ENCODE assay signal across 1 cellular context in the genomic region with DNA sequence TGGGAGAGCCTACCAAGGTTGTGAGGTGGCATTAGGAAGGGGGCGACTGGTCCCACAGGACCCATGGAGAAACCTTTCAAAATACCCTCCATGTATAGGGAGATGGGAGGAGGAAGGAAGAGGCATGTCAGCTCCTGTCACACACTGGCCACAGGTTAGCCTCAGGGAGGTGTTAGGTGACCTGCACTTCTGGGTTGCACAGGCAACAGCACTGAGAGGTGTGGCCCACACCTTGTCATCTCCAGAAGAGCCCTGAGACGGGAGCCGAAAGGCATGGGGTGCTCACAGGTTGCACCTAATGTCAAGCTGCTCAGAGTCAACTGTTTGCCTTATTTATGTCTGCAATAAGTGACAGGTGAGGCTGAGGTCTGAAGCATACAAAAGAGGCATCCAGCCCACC.
TF ChIP-seq lines count a peak whose summit lies in the region.

No MANE protein-coding gene starts in this region.

TF ChIP-seq in HepG2, 621 proteins besides CTCF, POLR2A, EP300 and RAD21:
- TF ChIP-seq BHLHE40 (IDR thresholded peaks at IDR 0.05; ENCODE audit: low read length): no peak
- TF ChIP-seq, protein P1, sequence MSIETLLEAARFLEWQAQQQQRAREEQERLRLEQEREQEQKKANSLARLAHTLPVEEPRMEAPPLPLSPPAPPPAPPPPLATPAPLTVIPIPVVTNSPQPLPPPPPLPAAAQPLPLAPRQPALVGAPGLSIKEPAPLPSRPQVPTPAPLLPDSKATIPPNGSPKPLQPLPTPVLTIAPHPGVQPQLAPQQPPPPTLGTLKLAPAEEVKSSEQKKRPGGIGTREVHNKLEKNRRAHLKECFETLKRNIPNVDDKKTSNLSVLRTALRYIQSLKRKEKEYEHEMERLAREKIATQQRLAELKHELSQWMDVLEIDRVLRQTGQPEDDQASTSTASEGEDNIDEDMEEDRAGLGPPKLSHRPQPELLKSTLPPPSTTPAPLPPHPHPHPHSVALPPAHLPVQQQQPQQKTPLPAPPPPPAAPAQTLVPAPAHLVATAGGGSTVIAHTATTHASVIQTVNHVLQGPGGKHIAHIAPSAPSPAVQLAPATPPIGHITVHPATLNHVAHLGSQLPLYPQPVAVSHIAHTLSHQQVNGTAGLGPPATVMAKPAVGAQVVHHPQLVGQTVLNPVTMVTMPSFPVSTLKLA (IDR thresholded peaks at IDR 0.05): no peak
- TF ChIP-seq NKX3-1 (CRISPR knock-in tag; IDR thresholded peaks at IDR 0.05): no peak
- TF ChIP-seq ZNF17 (CRISPR knock-in tag; IDR thresholded peaks at IDR 0.05): no peak
- TF ChIP-seq, protein P2, sequence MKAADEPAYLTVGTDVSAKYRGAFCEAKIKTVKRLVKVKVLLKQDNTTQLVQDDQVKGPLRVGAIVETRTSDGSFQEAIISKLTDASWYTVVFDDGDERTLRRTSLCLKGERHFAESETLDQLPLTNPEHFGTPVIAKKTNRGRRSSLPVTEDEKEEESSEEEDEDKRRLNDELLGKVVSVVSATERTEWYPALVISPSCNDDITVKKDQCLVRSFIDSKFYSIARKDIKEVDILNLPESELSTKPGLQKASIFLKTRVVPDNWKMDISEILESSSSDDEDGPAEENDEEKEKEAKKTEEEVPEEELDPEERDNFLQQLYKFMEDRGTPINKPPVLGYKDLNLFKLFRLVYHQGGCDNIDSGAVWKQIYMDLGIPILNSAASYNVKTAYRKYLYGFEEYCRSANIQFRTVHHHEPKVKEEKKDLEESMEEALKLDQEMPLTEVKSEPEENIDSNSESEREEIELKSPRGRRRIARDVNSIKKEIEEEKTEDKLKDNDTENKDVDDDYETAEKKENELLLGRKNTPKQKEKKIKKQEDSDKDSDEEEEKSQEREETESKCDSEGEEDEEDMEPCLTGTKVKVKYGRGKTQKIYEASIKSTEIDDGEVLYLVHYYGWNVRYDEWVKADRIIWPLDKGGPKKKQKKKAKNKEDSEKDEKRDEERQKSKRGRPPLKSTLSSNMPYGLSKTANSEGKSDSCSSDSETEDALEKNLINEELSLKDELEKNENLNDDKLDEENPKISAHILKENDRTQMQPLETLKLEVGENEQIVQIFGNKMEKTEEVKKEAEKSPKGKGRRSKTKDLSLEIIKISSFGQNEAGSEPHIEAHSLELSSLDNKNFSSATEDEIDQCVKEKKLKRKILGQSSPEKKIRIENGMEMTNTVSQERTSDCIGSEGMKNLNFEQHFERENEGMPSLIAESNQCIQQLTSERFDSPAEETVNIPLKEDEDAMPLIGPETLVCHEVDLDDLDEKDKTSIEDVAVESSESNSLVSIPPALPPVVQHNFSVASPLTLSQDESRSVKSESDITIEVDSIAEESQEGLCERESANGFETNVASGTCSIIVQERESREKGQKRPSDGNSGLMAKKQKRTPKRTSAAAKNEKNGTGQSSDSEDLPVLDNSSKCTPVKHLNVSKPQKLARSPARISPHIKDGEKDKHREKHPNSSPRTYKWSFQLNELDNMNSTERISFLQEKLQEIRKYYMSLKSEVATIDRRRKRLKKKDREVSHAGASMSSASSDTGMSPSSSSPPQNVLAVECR (CRISPR knock-in tag; IDR thresholded peaks at IDR 0.05; ENCODE audit: borderline replicate concordance): no peak
- TF ChIP-seq, protein P3, sequence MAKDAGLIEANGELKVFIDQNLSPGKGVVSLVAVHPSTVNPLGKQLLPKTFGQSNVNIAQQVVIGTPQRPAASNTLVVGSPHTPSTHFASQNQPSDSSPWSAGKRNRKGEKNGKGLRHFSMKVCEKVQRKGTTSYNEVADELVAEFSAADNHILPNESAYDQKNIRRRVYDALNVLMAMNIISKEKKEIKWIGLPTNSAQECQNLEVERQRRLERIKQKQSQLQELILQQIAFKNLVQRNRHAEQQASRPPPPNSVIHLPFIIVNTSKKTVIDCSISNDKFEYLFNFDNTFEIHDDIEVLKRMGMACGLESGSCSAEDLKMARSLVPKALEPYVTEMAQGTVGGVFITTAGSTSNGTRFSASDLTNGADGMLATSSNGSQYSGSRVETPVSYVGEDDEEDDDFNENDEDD (CRISPR knock-in tag; IDR thresholded peaks at IDR 0.05; ENCODE audit: borderline replicate concordance): no peak
- no peak for TF ChIP-seq ZNF780A (CRISPR knock-in tag; IDR thresholded peaks at IDR 0.05)
- TF ChIP-seq IKZF1 (IDR thresholded peaks at IDR 0.05): no peak
- no peak for TF ChIP-seq MIXL1 (CRISPR knock-in tag; IDR thresholded peaks at IDR 0.05)
- TF ChIP-seq HNRNPH1 (optimal IDR thresholded peaks at IDR 0.05; ENCODE audit: low read depth, low read length): no peak
- no peak for TF ChIP-seq FOSL2 (CRISPR knock-in tag; IDR thresholded peaks at IDR 0.05)
